11 cellular contexts compared by ENCODE assay signal in the genomic region with DNA sequence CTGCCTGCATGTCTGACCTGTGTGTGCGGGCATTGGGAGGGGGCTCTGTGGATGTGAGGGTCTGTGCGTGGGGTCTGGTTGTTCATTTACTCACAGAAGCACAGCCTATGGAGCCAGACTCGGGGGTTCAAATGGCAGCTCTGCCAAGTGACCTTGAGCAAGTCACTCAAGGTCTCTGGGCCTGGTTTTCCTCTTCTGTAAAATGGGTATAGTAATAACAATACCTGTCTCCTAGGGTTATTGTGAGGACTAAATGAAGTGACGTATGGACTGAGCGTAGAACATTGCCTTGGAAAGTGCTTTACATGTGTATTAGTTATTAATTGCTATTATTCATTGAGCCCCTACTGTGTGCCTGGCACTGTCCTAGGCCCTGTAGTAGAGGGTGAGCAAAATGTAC. TPM values are rescaled to one million over a fixed set of nuclear protein-coding genes. Genes with fewer than 3 reads are reported as not detected.
"Had no signal": no experiment of that assay in that cellular context is flagged by ENCODE, and none has a peak within 500 bp of the region (broad histone marks: within the 10 kb centered on the region; RNA-seq: fewer than 3 reads in every experiment).

No MANE protein-coding gene starts in this region.

- ATAC-seq: HCT116 had no signal

- H3K27ac ChIP-seq: GM23248 had no signal

- H3K9me3 ChIP-seq: HAP-1 had no signal

- FAIRE-seq: HTR-8/SVneo had no signal

- H3K36me3 ChIP-seq: HAP-1 had no signal

- H3K9ac ChIP-seq: GM23248 had no signal

- H2AFZ ChIP-seq: GM23248 had no signal

- DNase-seq: GM23248, GOT3, H7, HFFc6, KG1 had no signal

- H3K4me3 ChIP-seq: GM23248, HAP-1 had no signal

RNA-seq across cellular contexts. Expression of a gene that starts 24.4 kb away (rescaled TPM):
- total RNA-seq: GM23248, H4, H7, HFFc6, HT-29 had no signal
- polyA plus RNA-seq: GM23248, IgD-negative memory B cell had no signal

RNA-seq across cellular contexts. Expression of a gene that starts 42.3 kb away (rescaled TPM):
- total RNA-seq: GM23248, H4, HFFc6 had no signal
- polyA plus RNA-seq: GM23248, IgD-negative memory B cell had no signal

RNA-seq across cellular contexts. Expression of a gene that starts 53.1 kb away (rescaled TPM):
- total RNA-seq: GM23248, H4, HT-29 had no signal
- polyA plus RNA-seq: GM23248, IgD-negative memory B cell had no signal
